In genomic region chr1:219176168-219176567, GRCh38 we compare ENCODE assay signal across 16 cellular contexts. TPM values are rescaled to one million over a fixed set of nuclear protein-coding genes. Genes with fewer than 3 reads are reported as not detected.
DNase-seq lines count a peak whose midpoint lies in the region; ATAC-seq and TF ChIP-seq lines count a peak whose summit lies in the region.
"Had no signal": no experiment of that assay in that cellular context is flagged by ENCODE, and none has a peak within 500 bp of the region (broad histone marks: within the 10 kb centered on the region; RNA-seq: fewer than 3 reads in every experiment).

No MANE protein-coding gene starts in this region.

- POLR2A ChIA-PET in CD4-positive, alpha-beta memory T cell (lab: Charles Lee; ENCODE audit: partially characterized antibody) = no interaction called here
- POLR2A ChIA-PET in HEK293 (lab: Yijun Ruan, JAX) = interaction anchor here (1.0 kb wide), 1 partner anchor 12 kb away, joined by 5 read pairs; no protein-coding TSS in a partner anchor

- H3K27ac ChIP-seq in CD4-positive, alpha-beta memory T cell (ENCODE audit: low read depth, low read length) = no peak overlapping the region
- no peak overlapping the region for H3K27ac ChIP-seq in HEK293 (ENCODE audit: extremely low read depth, low read depth, low read length)
- no peak overlapping the region for H3K27ac ChIP-seq in osteoblast (ENCODE audit: low read depth, low read length)
- H3K27ac ChIP-seq: SK-N-MC, WERI-Rb-1 had no signal

- no peaks in the 10 kb centered on the region for H3K9me3 Mint-ChIP-seq in CD4-positive, alpha-beta memory T cell
- H3K9me3 Mint-ChIP-seq: CD8-positive, alpha-beta T cell had no signal

- no peak overlapping the region for H3K4me3 ChIP-seq in CD4-positive, alpha-beta memory T cell (ENCODE audit: low read length in 2 of 2)
- H3K4me3 ChIP-seq in HEK293 (ENCODE audit: low read depth, low read length) (no peak overlapping the region), retinal pigment epithelial cell (ENCODE audit: low read length) (peak overlapping the region; percentile 80), osteoblast (ENCODE audit: insufficient read depth, low read length) (no peak overlapping the region)
- H3K4me3 ChIP-seq: SK-N-MC had no signal

- H3K4me2 ChIP-seq in osteoblast (ENCODE audit: insufficient read depth, low read length) = no peak overlapping the region

- H3K79me2 ChIP-seq in osteoblast (ENCODE audit: insufficient read depth, low read length) = peaks cover 49% of the 10 kb centered on the region

- H3K9me3 ChIP-seq in CD4-positive, alpha-beta memory T cell (ENCODE audit: control insufficient read depth in 1 of 2, low read length in 2 of 2) = no peaks in the 10 kb centered on the region
- H3K9me3 ChIP-seq in HEK293 (ENCODE audit: control insufficient read depth, insufficient read depth, low read depth, low read length) = no peaks in the 10 kb centered on the region
- H3K9me3 ChIP-seq in osteoblast (ENCODE audit: low read depth, low read length) = no peaks in the 10 kb centered on the region

- TF ChIP-seq CTCF in HEK293 (tag by site-specific recombination; IDR thresholded peaks at IDR 0.05) (no peak), retinal pigment epithelial cell (conservative IDR thresholded peaks at IDR 0.05; ENCODE audit: low read depth, low read length) (no peak), osteoblast (IDR thresholded peaks at IDR 0.05; ENCODE audit: extremely low read depth, low read depth, low read length) (no peak)

- intact Hi-C loops in CD4-positive, alpha-beta memory T cell (cut with micrococcal nuclease) = no loop called here

- no peak overlapping the region for H2AFZ ChIP-seq in osteoblast (ENCODE audit: low read length)

- no peaks in the 10 kb centered on the region for H4K20me1 ChIP-seq in osteoblast (ENCODE audit: insufficient read depth, low read length)

- CTCF ChIA-PET in CD4-positive, alpha-beta memory T cell (lab: Charles Lee; ENCODE audit: partially characterized antibody) = interaction anchor here (1.1 to 1.6 kb wide), 3 partner anchors 11 to 28 kb away, joined by 3 to 5 read pairs (median 3); no protein-coding TSS in a partner anchor
- CTCF ChIA-PET in HEK293 (lab: Yijun Ruan, JAX) = interaction anchor here (0.5 to 0.9 kb wide), 2 partner anchors 28 to 34 kb away, joined by 4 to 5 read pairs; no protein-coding TSS in a partner anchor

- ATAC-seq in HG02885 (IDR thresholded peaks at IDR 0.05; ENCODE audit: poor library complexity, unreplicated experiment) = no peak
- ATAC-seq: CD8-positive, alpha-beta T cell had no signal

- peaks cover 13 to 20% of the 10 kb centered on the region in 2 donors for H3K36me3 Mint-ChIP-seq in CD4-positive, alpha-beta memory T cell

- H3K4me1 ChIP-seq in CD4-positive, alpha-beta memory T cell (ENCODE audit: insufficient read depth, low read length) = peaks cover 35% of the 10 kb centered on the region
- H3K4me1 ChIP-seq in HEK293 (ENCODE audit: control insufficient read depth, insufficient read depth, low read length) (no peaks in the 10 kb centered on the region), osteoblast (ENCODE audit: insufficient read depth, low read length) (peaks cover 15% of the 10 kb centered on the region)

- H3K27me3 ChIP-seq in CD4-positive, alpha-beta memory T cell (ENCODE audit: insufficient read depth, low read length) = no peaks in the 10 kb centered on the region
- no peaks in the 10 kb centered on the region for H3K27me3 ChIP-seq in osteoblast (ENCODE audit: insufficient read depth, low read length)

- peak overlapping the region in 4 of 7 donors; percentile 4 to 79 (median 45) for H3K27ac Mint-ChIP-seq in CD4-positive, alpha-beta memory T cell
- H3K27ac Mint-ChIP-seq: CD8-positive, alpha-beta T cell had no signal

- peak overlapping the region in 3 of 8 donors; percentile 21 to 50 (median 45) for H3K4me3 Mint-ChIP-seq in CD4-positive, alpha-beta memory T cell
- H3K4me3 Mint-ChIP-seq: CD8-positive, alpha-beta T cell had no signal

- H3K4me1 Mint-ChIP-seq in CD4-positive, alpha-beta memory T cell = peaks cover 35 to 48% (median 42%) of the 10 kb centered on the region in 4 donors

- no peaks in the 10 kb centered on the region for H3K27me3 Mint-ChIP-seq in CD4-positive, alpha-beta memory T cell

- H3K36me3 ChIP-seq in CD4-positive, alpha-beta memory T cell (ENCODE audit: insufficient read depth, low read length) = no peaks in the 10 kb centered on the region
- H3K36me3 ChIP-seq in HEK293 (ENCODE audit: control insufficient read depth in 2 of 2, insufficient read depth in 1 of 2, low read length in 2 of 2) = peaks cover 9 to 26% of the 10 kb centered on the region in 2 experiments; a peak in 2 of 3 replicates
- H3K36me3 ChIP-seq in osteoblast (ENCODE audit: insufficient read depth, low read length) = no peaks in the 10 kb centered on the region

- DNase-seq in CD4-positive, alpha-beta memory T cell = no peak
- DNase-seq in cerebellar cortex (ENCODE audit: low spot score) (peak; percentile 3), retinal pigment epithelial cell (ENCODE audit: low read depth) (no peak), osteoblast (ENCODE audit: insufficient read length, low spot score, missing footprints) (no peak), SW 1271 (lab: John Stamatoyannopoulos, UW) (no peak)
- DNase-seq: activated naive CD4-positive, alpha-beta T cell; CD8-positive, alpha-beta T cell; H7; mesendoderm; posterior cingulate gyrus; stimulated activated CD4-positive, alpha-beta T cell treated with anti-CD3 and anti-CD28 coated beads, Interleukin-4, amount 100 ng/mL, for 24 hours; stimulated activated naive CD4-positive, alpha-beta T cell treated with Interleukin-2 at 50 U/mL for 16 hours; WERI-Rb-1 had no signal

TF ChIP-seq in HEK293, 187 proteins besides CTCF, POLR2A, EP300 and RAD21:
- TF ChIP-seq, protein P1, sequence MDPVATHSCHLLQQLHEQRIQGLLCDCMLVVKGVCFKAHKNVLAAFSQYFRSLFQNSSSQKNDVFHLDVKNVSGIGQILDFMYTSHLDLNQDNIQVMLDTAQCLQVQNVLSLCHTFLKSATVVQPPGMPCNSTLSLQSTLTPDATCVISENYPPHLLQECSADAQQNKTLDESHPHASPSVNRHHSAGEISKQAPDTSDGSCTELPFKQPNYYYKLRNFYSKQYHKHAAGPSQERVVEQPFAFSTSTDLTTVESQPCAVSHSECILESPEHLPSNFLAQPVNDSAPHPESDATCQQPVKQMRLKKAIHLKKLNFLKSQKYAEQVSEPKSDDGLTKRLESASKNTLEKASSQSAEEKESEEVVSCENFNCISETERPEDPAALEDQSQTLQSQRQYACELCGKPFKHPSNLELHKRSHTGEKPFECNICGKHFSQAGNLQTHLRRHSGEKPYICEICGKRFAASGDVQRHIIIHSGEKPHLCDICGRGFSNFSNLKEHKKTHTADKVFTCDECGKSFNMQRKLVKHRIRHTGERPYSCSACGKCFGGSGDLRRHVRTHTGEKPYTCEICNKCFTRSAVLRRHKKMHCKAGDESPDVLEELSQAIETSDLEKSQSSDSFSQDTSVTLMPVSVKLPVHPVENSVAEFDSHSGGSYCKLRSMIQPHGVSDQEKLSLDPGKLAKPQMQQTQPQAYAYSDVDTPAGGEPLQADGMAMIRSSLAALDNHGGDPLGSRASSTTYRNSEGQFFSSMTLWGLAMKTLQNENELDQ (tag by site-specific recombination; IDR thresholded peaks at IDR 0.05; ENCODE audit: low read depth) = no peak
- TF ChIP-seq ZNF146 (tag by site-specific recombination; IDR thresholded peaks at IDR 0.05) (no peak), ZNF449 (tag by site-specific recombination; IDR thresholded peaks at IDR 0.05) (peak; percentile 67; the same call in 1 of the 2 replicates)

RNA-seq across cellular contexts. Expression of gene LYPLAL1, which starts 2.5 kb away (rescaled TPM):
- total RNA-seq in CD4-positive, alpha-beta memory T cell = 10 to 100 TPM; 22.1 to 25.2 TPM
- polyA plus RNA-seq in CD4-positive, alpha-beta memory T cell = 10 to 100 TPM; 33.4 to 33.7 TPM
- total RNA-seq in osteoblast = 33.7 and 43.6 TPM in 2 replicates
